10 cellular contexts compared by ENCODE assay signal in the genomic region with DNA sequence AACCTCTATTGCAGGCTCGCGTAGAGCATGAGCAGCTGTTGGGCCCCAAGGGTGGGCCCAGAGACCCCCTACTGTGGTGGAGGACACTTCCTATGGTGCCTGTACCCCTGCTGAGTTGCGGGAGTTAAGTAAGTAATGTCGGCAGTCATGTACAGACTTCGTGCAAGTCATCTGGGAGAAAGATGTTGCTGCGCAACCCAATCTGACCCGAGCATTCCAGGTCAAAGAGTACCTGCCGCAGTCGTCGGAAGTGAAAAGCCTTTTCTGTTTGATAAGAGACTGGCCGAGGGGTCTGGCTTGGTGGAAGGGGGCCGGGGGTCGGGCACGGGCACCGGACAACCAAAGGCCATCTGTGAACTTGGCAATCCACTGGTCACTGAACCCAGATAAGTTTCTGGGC. TPM values are rescaled to one million over a fixed set of nuclear protein-coding genes. Genes with fewer than 3 reads are reported as not detected.
"Had no signal": no experiment of that assay in that cellular context is flagged by ENCODE, and none has a peak within 500 bp of the region (broad histone marks: within the 10 kb centered on the region; RNA-seq: fewer than 3 reads in every experiment).

No MANE protein-coding gene starts in this region.

- H3K27ac Mint-ChIP-seq: HFFc6, IgD-negative memory B cell had no signal

- H3K27ac ChIP-seq: GM23248, HL-60 had no signal

- H2AFZ ChIP-seq: GM23248 had no signal

- DNase-seq: GM23248, H7, HFFc6 had no signal

- H3K9me3 ChIP-seq: HAP-1 had no signal

- H3K4me3 ChIP-seq: GM23248, HAP-1 had no signal

- FAIRE-seq: HepG2 had no signal

- H3K4me1 ChIP-seq: HAP-1 had no signal

- H3K4me3 Mint-ChIP-seq: HFFc6, IgD-negative memory B cell had no signal

- H3K9ac ChIP-seq: GM23248 had no signal

- H3K36me3 ChIP-seq: HAP-1 had no signal

- ATAC-seq: HCT116, HepG2 had no signal

RNA-seq across cellular contexts. Expression of a gene that starts 44.3 kb away (rescaled TPM):
- total RNA-seq: GM23248, H4, H7, HepG2, HFFc6, HT1080 had no signal
- polyA plus RNA-seq: GM23248, IgD-negative memory B cell had no signal
